Comparison of ENCODE assay signal across 10 cellular contexts in the genomic region with DNA sequence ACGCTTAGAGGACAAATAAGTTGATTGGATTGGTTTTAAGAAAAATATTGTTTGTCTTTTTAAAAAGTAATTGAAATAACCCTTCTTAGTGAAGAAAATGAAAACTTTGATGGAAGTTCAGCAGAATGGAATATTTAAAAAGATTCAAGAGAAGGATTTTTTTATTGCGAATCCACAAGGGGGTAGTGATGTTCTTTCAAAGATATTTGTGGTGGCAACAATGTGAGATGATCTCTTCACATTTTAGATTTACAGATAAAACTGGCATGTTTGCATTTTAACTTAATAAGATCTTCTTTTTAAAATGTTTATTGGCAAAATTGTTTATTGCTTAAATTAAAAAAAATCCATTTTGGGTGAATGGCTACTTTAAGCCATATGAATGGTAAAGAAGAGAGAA. TPM values are rescaled to one million over a fixed set of nuclear protein-coding genes. Genes with fewer than 3 reads are reported as not detected.
DNase-seq lines count a peak whose midpoint lies in the region; ATAC-seq and TF ChIP-seq lines count a peak whose summit lies in the region.
"Had no signal": no experiment of that assay in that cellular context is flagged by ENCODE, and none has a peak within 500 bp of the region (broad histone marks: within the 10 kb centered on the region; RNA-seq: fewer than 3 reads in every experiment).

No MANE protein-coding gene starts in this region.

- H3K4me3 Mint-ChIP-seq in endodermal cell, result no peak overlapping the region
- H3K4me3 Mint-ChIP-seq in progenitor cell of endocrine pancreas (ENCODE audit: low read depth), result no peak overlapping the region
- H3K4me3 Mint-ChIP-seq in T-cell, result no peak overlapping the region
- H3K4me3 Mint-ChIP-seq: CD8-positive, alpha-beta memory T cell; naive thymus-derived CD8-positive, alpha-beta T cell had no signal

- WGBS in endodermal cell (ENCODE audit: insufficient coverage in 1 of 2, insufficient read length in 1 of 2), 2 experiments, result 93 to 100% methylated on average over 1 to 2 of the region's 2 CpGs

- H3K27ac Mint-ChIP-seq in endodermal cell, result no peak overlapping the region
- no peak overlapping the region for H3K27ac Mint-ChIP-seq in progenitor cell of endocrine pancreas
- no peak overlapping the region for H3K27ac Mint-ChIP-seq in T-cell
- H3K27ac Mint-ChIP-seq: naive thymus-derived CD8-positive, alpha-beta T cell had no signal

- ATAC-seq in T-cell (replicated peaks in 1 of 4), result no peak
- ATAC-seq: naive thymus-derived CD8-positive, alpha-beta T cell had no signal

- peaks cover 6% of the 10 kb centered on the region for H3K36me3 ChIP-seq in endodermal cell (ENCODE audit: control insufficient read depth, insufficient read depth, low read length)
- H3K36me3 ChIP-seq in effector memory CD4-positive, alpha-beta T cell (ENCODE audit: control insufficient read depth, insufficient read depth, low read length), result peaks cover 3% of the 10 kb centered on the region

- H3K4me3 ChIP-seq in endodermal cell (ENCODE audit: low read length), result no peak overlapping the region
- no peak overlapping the region for H3K4me3 ChIP-seq in effector memory CD4-positive, alpha-beta T cell (ENCODE audit: insufficient read depth, low read depth, low read length, poor library complexity, severe bottlenecking)

- POLR2A ChIA-PET in T-cell (lab: Charles Lee), result no interaction called here

- H3K27me3 Mint-ChIP-seq in endodermal cell (ENCODE audit: insufficient read depth), result no peaks in the 10 kb centered on the region
- H3K27me3 Mint-ChIP-seq in progenitor cell of endocrine pancreas, result no peaks in the 10 kb centered on the region
- H3K27me3 Mint-ChIP-seq in T-cell, result no peaks in the 10 kb centered on the region
- H3K27me3 Mint-ChIP-seq: CD8-positive, alpha-beta memory T cell; naive thymus-derived CD8-positive, alpha-beta T cell had no signal

- H3K9ac ChIP-seq in endodermal cell (ENCODE audit: extremely low read depth, low read length, poor library complexity, severe bottlenecking), result no peak overlapping the region

- no peaks in the 10 kb centered on the region for H3K27me3 ChIP-seq in endodermal cell (ENCODE audit: control insufficient read depth, insufficient read depth, low read length, poor library complexity, severe bottlenecking)
- H3K27me3 ChIP-seq in effector memory CD4-positive, alpha-beta T cell (replicated peaks; ENCODE audit: control insufficient read depth, insufficient read depth, low read length, poor library complexity, severe bottlenecking), result no peaks in the 10 kb centered on the region

- CTCF ChIA-PET in T-cell (lab: Charles Lee), result no interaction called here

- no peak overlapping the region for H3K27ac ChIP-seq in endodermal cell (ENCODE audit: low read depth, low read length)
- no peak overlapping the region for H3K27ac ChIP-seq in effector memory CD4-positive, alpha-beta T cell (ENCODE audit: insufficient read depth, low read length, poor library complexity, severe bottlenecking)

- H3K36me3 Mint-ChIP-seq in endodermal cell (ENCODE audit: low read depth) (peaks cover 12% of the 10 kb centered on the region), progenitor cell of endocrine pancreas (ENCODE audit: insufficient read depth) (peaks cover 2% of the 10 kb centered on the region), T-cell (peaks cover 5% of the 10 kb centered on the region)

- peaks cover 6% of the 10 kb centered on the region for H3K4me1 ChIP-seq in endodermal cell (ENCODE audit: control insufficient read depth, insufficient read depth, low read length)
- no peaks in the 10 kb centered on the region for H3K4me1 ChIP-seq in effector memory CD4-positive, alpha-beta T cell (ENCODE audit: control insufficient read depth, insufficient read depth, low read length, poor library complexity, severe bottlenecking)

- TF ChIP-seq CTCF in endodermal cell (conservative IDR thresholded peaks at IDR 0.05) (peak; percentile 70), progenitor cell of endocrine pancreas (IDR thresholded peaks at IDR 0.05; ENCODE audit: unreplicated experiment) (peak; percentile 53)

- H3K9me3 Mint-ChIP-seq in endodermal cell (no peaks in the 10 kb centered on the region), progenitor cell of endocrine pancreas (ENCODE audit: low read depth) (no peaks in the 10 kb centered on the region), T-cell (no peaks in the 10 kb centered on the region)
- H3K9me3 Mint-ChIP-seq: CD8-positive, alpha-beta memory T cell; naive thymus-derived CD8-positive, alpha-beta T cell had no signal

- no peaks in the 10 kb centered on the region for H3K9me3 ChIP-seq in endodermal cell (ENCODE audit: control insufficient read depth, low read length)
- H3K9me3 ChIP-seq in effector memory CD4-positive, alpha-beta T cell (ENCODE audit: control insufficient read depth, low read length), result no peaks in the 10 kb centered on the region

- peaks cover 28% of the 10 kb centered on the region for H3K4me1 Mint-ChIP-seq in endodermal cell
- peaks cover 22% of the 10 kb centered on the region for H3K4me1 Mint-ChIP-seq in progenitor cell of endocrine pancreas (ENCODE audit: low read depth)
- H3K4me1 Mint-ChIP-seq in T-cell, result peaks cover 26 to 46% (median 41%) of the 10 kb centered on the region in 3 donors

- peak; percentile 15 for DNase-seq in NCI-H1436 (lab: John Stamatoyannopoulos, UW)
- DNase-seq in NCI-H1436 treated with DMSO at 0.1 percent for 48 hours (lab: John Stamatoyannopoulos, UW), result no peak
- peak; percentile 6 for DNase-seq in NCI-H526 treated with DMSO at 0.1 percent for 48 hours (lab: John Stamatoyannopoulos, UW)
- no peak for DNase-seq in endodermal cell
- no peak for DNase-seq in progenitor cell of endocrine pancreas (ENCODE audit: low spot score, unreplicated experiment)
- DNase-seq in effector memory CD4-positive, alpha-beta T cell, result no peak
- no peak for DNase-seq in T-cell
- DNase-seq in activated CD8-positive, alpha-beta memory T cell treated with anti-CD3 and anti-CD28 coated beads for 24 hours, result no peak

RNA-seq across cellular contexts. Expression of a gene that starts 8.9 kb away (rescaled TPM):
- total RNA-seq in endodermal cell (100 to 1,000 TPM; 123 to 137 TPM), progenitor cell of endocrine pancreas (89.1 and 99.0 TPM in 2 replicates), T-cell (10 to 100 TPM; 29.7 to 37.4 (median 34.6) TPM)
- polyA plus RNA-seq in endodermal cell (2013, experiment 1 of 2), result 157 TPM
- 138 TPM for polyA plus RNA-seq in endodermal cell (2013, experiment 2 of 2)

Comparison
In these comparisons a context has a peak if more than half of its experiments do, and no peak if none do; other contexts are left out.
1. DNase-seq: peak in NCI-H1436 (single experiment) and NCI-H526 treated with DMSO at 0.1 percent for 48 hours (single experiment); none in NCI-H1436 treated with DMSO at 0.1 percent for 48 hours (single experiment), endodermal cell (single experiment), progenitor cell of endocrine pancreas (single experiment), effector memory CD4-positive, alpha-beta T cell (0 of 3), T-cell (0 of 34) and activated CD8-positive, alpha-beta memory T cell treated with anti-CD3 and anti-CD28 coated beads for 24 hours (single experiment).